ENCODE assay signal across 22 cellular contexts in the genomic region with DNA sequence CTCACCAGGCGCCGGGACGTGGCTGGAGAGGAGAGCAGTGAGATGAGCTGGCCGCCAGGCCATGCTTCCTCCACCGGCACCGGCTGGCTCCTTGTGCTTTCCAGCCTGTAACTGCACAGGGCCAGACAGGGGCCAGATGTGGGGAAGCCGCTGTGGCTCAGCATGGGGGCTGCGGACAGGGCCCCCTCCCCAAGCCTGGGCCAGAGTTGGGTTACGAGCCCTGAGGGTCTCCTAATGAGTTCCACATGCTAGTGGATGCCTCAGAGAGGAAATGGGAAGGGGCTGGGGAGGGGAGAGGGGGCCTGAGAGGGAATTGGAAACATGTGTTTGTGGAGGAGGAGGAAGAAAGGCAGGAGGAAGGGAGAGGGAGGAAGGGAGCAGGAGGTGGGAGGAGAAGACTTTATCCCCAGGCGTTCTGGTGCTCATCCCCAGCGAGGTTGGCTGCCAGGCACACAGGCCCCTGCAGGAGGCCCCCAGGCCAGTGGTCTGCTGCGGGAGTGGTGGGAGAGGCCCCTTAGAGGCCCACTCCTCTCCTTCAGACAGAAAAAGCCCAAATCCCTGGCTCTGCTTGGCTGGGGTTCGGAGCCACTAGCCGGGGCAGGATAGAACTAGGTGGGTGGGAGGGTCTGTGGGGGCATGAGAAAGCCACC. TPM values are rescaled to one million over a fixed set of nuclear protein-coding genes. Genes with fewer than 3 reads are reported as not detected.
DNase-seq lines count a peak whose midpoint lies in the region; ATAC-seq, FAIRE-seq and TF ChIP-seq lines count a peak whose summit lies in the region.
"Had no signal": no experiment of that assay in that cellular context is flagged by ENCODE, and none has a peak within 500 bp of the region (broad histone marks: within the 10 kb centered on the region; RNA-seq: fewer than 3 reads in every experiment).

No MANE protein-coding gene starts in this region.

- ATAC-seq in activated T-cell treated with anti-CD3 and anti-CD28 coated beads, Interleukin-2, amount 50 U/mL, for 4 hours = no peak
- ATAC-seq in HG02588 (IDR thresholded peaks at IDR 0.05; ENCODE audit: unreplicated experiment) = no peak
- ATAC-seq: gastroesophageal sphincter; HCT116; left lung; stimulated activated naive CD8-positive, alpha-beta T cell treated with anti-CD3 and anti-CD28 coated beads, Interleukin-15, amount 100 ng/mL, for 72 hours; upper lobe of right lung had no signal

- no peak for TF ChIP-seq EP300 in H1 (IDR thresholded peaks at IDR 0.05; ENCODE audit: borderline replicate concordance in 1 of 2, low read depth in 2 of 2, low read length in 2 of 2)

- H4K20me1 ChIP-seq in H1 (replicated peaks in 1 of 2; ENCODE audit: control insufficient read depth in 1 of 2, insufficient read depth in 2 of 2, low read length in 2 of 2) = no peaks in the 10 kb centered on the region

- H3K36me3 Mint-ChIP-seq in nephron (ENCODE audit: low read depth) = no peaks in the 10 kb centered on the region
- H3K36me3 Mint-ChIP-seq in activated T-cell treated with anti-CD3 and anti-CD28 coated beads, Interleukin-2, amount 50 U/mL, for 4 hours (ENCODE audit: insufficient read depth) = no peaks in the 10 kb centered on the region
- H3K36me3 Mint-ChIP-seq: CD4-positive, CD25-positive, alpha-beta regulatory T cell had no signal

- no peak for TF ChIP-seq POLR2A in H1 (IDR thresholded peaks at IDR 0.05; ENCODE audit: control extremely low read depth in 1 of 2, low read depth in 2 of 2, low read length in 2 of 2)

- H4K5ac ChIP-seq in H1 (ENCODE audit: insufficient read length, low read depth, low read length) = no peak overlapping the region

- no peak overlapping the region for H2AFZ ChIP-seq in H1 (ENCODE audit: low read length)

- H3K23me2 ChIP-seq in H1 (ENCODE audit: low read depth, low read length) = no peaks in the 10 kb centered on the region

- H3K27ac Mint-ChIP-seq in nephron = peak overlapping the region; percentile 94 to 99 (median 97)

- no peak overlapping the region for H2BK12ac ChIP-seq in H1 (ENCODE audit: low read depth, low read length)

- H2BK120ac ChIP-seq in H1 (replicated peaks; ENCODE audit: low read depth, low read length) = no peak overlapping the region

- H3K4me3 Mint-ChIP-seq in nephron = peak overlapping the region; percentile 28 to 42 (median 41)
- no peak overlapping the region for H3K4me3 Mint-ChIP-seq in activated T-cell treated with anti-CD3 and anti-CD28 coated beads, Interleukin-2, amount 50 U/mL, for 4 hours
- H3K4me3 Mint-ChIP-seq: CD4-positive, CD25-positive, alpha-beta regulatory T cell; stimulated activated naive CD8-positive, alpha-beta T cell treated with anti-CD3 and anti-CD28 coated beads, Interleukin-15, amount 100 ng/mL, for 72 hours had no signal

- peak overlapping the region; percentile 52 for H3K27ac ChIP-seq in AG04450 (ENCODE audit: low read depth, low read length)
- H3K27ac ChIP-seq in H1 (ENCODE audit: low read depth, low read length) = no peak overlapping the region
- H3K27ac ChIP-seq: gastroesophageal sphincter, left lung, right atrium auricular region, upper lobe of right lung, VCaP had no signal

- peak overlapping the region; percentile 36; the same call in 1 of the 2 replicates for H4K8ac ChIP-seq in H1 (ENCODE audit: extremely low read depth, insufficient read depth, low read length)

- peaks cover 3% of the 10 kb centered on the region for H3K27me3 Mint-ChIP-seq in nephron (ENCODE audit: low read depth)
- H3K27me3 Mint-ChIP-seq in activated T-cell treated with anti-CD3 and anti-CD28 coated beads, Interleukin-2, amount 50 U/mL, for 4 hours (ENCODE audit: low read depth) = no peaks in the 10 kb centered on the region
- H3K27me3 Mint-ChIP-seq: CD4-positive, CD25-positive, alpha-beta regulatory T cell; stimulated activated naive CD8-positive, alpha-beta T cell treated with anti-CD3 and anti-CD28 coated beads, Interleukin-15, amount 100 ng/mL, for 72 hours had no signal

- no peaks in the 10 kb centered on the region; a peak in 3 of 7 replicates for H3K4me1 ChIP-seq in H1 (replicated peaks in 1 of 4; ENCODE audit: control insufficient read depth in 3 of 4, insufficient read depth in 4 of 4, low read length in 3 of 4)

- CTCF ChIA-PET in AG04450 (lab: Charles Lee) = no interaction called here
- CTCF ChIA-PET in H1 (lab: Charles Lee; ENCODE audit: partially characterized antibody) = interaction anchor here (1.0 to 3.8 kb wide), 5 partner anchors 12 to 23 kb away, joined by 3 to 15 read pairs (median 11); a partner anchor contains a TSS

- peaks cover 65% of the 10 kb centered on the region for H3K4me1 Mint-ChIP-seq in nephron
- no peaks in the 10 kb centered on the region for H3K4me1 Mint-ChIP-seq in activated T-cell treated with anti-CD3 and anti-CD28 coated beads, Interleukin-2, amount 50 U/mL, for 4 hours (ENCODE audit: low read depth)
- H3K4me1 Mint-ChIP-seq: CD4-positive, CD25-positive, alpha-beta regulatory T cell had no signal

- H3K9me3 ChIP-seq in AG04450 (ENCODE audit: control insufficient read depth, insufficient read depth, low read length) (no peaks in the 10 kb centered on the region), H1 (ENCODE audit: insufficient read depth in 2 of 2, low read depth in 1 of 2, low read length in 1 of 2) (no peaks in the 10 kb centered on the region)
- H3K9me3 ChIP-seq: gastroesophageal sphincter, left lung, right atrium auricular region, upper lobe of right lung had no signal

- POLR2A ChIA-PET in AG04450 (lab: Yijun Ruan, JAX) (interaction anchor here (0.7 to 1.2 kb wide), 3 partner anchors 12 to 72 kb away, joined by 3 read pairs; a partner anchor contains a TSS), H1 (lab: Charles Lee; ENCODE audit: partially characterized antibody) (interaction anchor here (0.9 to 1.0 kb wide), 2 partner anchors 10 to 72 kb away, joined by 3 to 4 read pairs; a partner anchor contains a TSS)

- H4K91ac ChIP-seq in H1 (replicated peaks; ENCODE audit: insufficient read length, low read length) = no peak overlapping the region

- 0 out of 2 replicates have a peak, but pooled peaks have one; percentile 11 for TF ChIP-seq CTCF in AG04450 (IDR thresholded peaks at IDR 0.05; ENCODE audit: low read depth, low read length)
- no peak for TF ChIP-seq CTCF in H1 (IDR thresholded peaks at IDR 0.05; ENCODE audit: control extremely low read depth in 1 of 3, insufficient read depth in 1 of 3, low read depth in 1 of 3, low read length in 3 of 3)
- no peak for TF ChIP-seq CTCF in nephron (IDR thresholded peaks at IDR 0.05; ENCODE audit: unreplicated experiment in 3 of 3)

- H3K79me2 ChIP-seq in H1 (ENCODE audit: control insufficient read depth in 1 of 2, insufficient read depth in 2 of 2, low read length in 2 of 2) = no peaks in the 10 kb centered on the region

- no peak overlapping the region for H3K4me2 ChIP-seq in H1 (ENCODE audit: insufficient read depth in 1 of 2, low read depth in 2 of 2, low read length in 2 of 2)

- H2BK5ac ChIP-seq in H1 (ENCODE audit: low read depth, low read length) = no peak overlapping the region

- H3K27me3 ChIP-seq in AG04450 (ENCODE audit: control insufficient read depth, insufficient read depth, low read length) (no peaks in the 10 kb centered on the region), H1 (replicated peaks in 1 of 4; ENCODE audit: control insufficient read depth in 3 of 4, extremely low read depth in 1 of 4, insufficient read depth in 3 of 4, low read length in 3 of 4) (no peaks in the 10 kb centered on the region; a peak in 1 of 7 replicates)
- H3K27me3 ChIP-seq: gastroesophageal sphincter, left lung, right atrium auricular region, upper lobe of right lung had no signal

- no peak overlapping the region for H3K56ac ChIP-seq in H1 (replicated peaks; ENCODE audit: insufficient read length, low read depth, low read length)

- no peak overlapping the region for H3K23ac ChIP-seq in H1 (ENCODE audit: insufficient read length)

- DNase-seq in AG04450 (ENCODE audit: low read depth, low spot score) (no peak), NCI-H69 (lab: John Stamatoyannopoulos, UW) (peak; percentile 16), H1 (ENCODE audit: low read depth in 1 of 2, low spot score in 2 of 2) (no peak)
- DNase-seq in stimulated activated naive CD4-positive, alpha-beta T cell treated with Interleukin-2 at 50 U/mL for 16 hours (lab: John Stamatoyannopoulos, UW) = no peak
- DNase-seq in activated naive CD4-positive, alpha-beta T cell treated with anti-CD3 and anti-CD28 coated beads, Interleukin-2, amount 50 U/mL, for 16 hours = no peak
- no peak for DNase-seq in activated T-cell treated with anti-CD3 and anti-CD28 coated beads, Interleukin-2, amount 50 U/mL, for 4 hours
- DNase-seq: activated naive CD4-positive, alpha-beta T cell treated with Interleukin-2 at 50 U/mL for 16 hours; CD4-positive, CD25-positive, alpha-beta regulatory T cell; cortex of kidney; DMS53; left lung; occipital lobe; stimulated activated naive CD8-positive, alpha-beta T cell treated with anti-CD3 and anti-CD28 coated beads, Interleukin-15, amount 100 ng/mL, for 72 hours; T-helper 2 cell; upper lobe of right lung had no signal

- no peak overlapping the region for H2AK5ac ChIP-seq in H1 (ENCODE audit: low read depth, low read length)

- no peak for FAIRE-seq in H1 (lab: Jason Lieb, UNC)
- FAIRE-seq: A204.1 had no signal

- H2BK15ac ChIP-seq in H1 (ENCODE audit: low read length) = no peak overlapping the region

- H3K79me1 ChIP-seq in H1 (ENCODE audit: low read depth, low read length) = no peaks in the 10 kb centered on the region

- H3K4me3 ChIP-seq in AG04450 (ENCODE audit: low read depth, low read length) (no peak overlapping the region), H1 (ENCODE audit: extremely low read depth in 1 of 4, insufficient read depth in 2 of 4, low read depth in 3 of 4, low read length in 4 of 4) (no peak overlapping the region)
- H3K4me3 ChIP-seq: gastroesophageal sphincter, left lung, right atrium auricular region, upper lobe of right lung had no signal

- no peak overlapping the region for H2BK20ac ChIP-seq in H1 (ENCODE audit: low read length)

- H3K36me3 ChIP-seq in H1 (ENCODE audit: control insufficient read depth in 2 of 4, insufficient read depth in 4 of 4, low read length in 3 of 4) = no peaks in the 10 kb centered on the region
- H3K36me3 ChIP-seq: gastroesophageal sphincter, left lung, right atrium auricular region, upper lobe of right lung had no signal

- no peak overlapping the region for H3K4ac ChIP-seq in H1 (replicated peaks; ENCODE audit: insufficient read length, low read depth, low read length)

- WGBS in H1 (ENCODE audit: extremely low coverage in 1 of 2, insufficient coverage in 1 of 2, insufficient read length in 1 of 2, insufficient replicate concordance in 2 of 2, low coverage in 1 of 2, low lambda C conversion rate in 2 of 2, missing lambda C conversion rate in 1 of 2), 2 experiments = 87% methylated on average over 12 of the region's 14 CpGs; no CpG with 5 or more reads in 1 of the 2 experiments

- no peaks in the 10 kb centered on the region for H3K9me3 Mint-ChIP-seq in nephron
- no peaks in the 10 kb centered on the region for H3K9me3 Mint-ChIP-seq in activated T-cell treated with anti-CD3 and anti-CD28 coated beads, Interleukin-2, amount 50 U/mL, for 4 hours
- H3K9me3 Mint-ChIP-seq: CD4-positive, CD25-positive, alpha-beta regulatory T cell; stimulated activated naive CD8-positive, alpha-beta T cell treated with anti-CD3 and anti-CD28 coated beads, Interleukin-15, amount 100 ng/mL, for 72 hours had no signal

- no peak overlapping the region for H3K18ac ChIP-seq in H1 (ENCODE audit: extremely low read depth, low read length)

- TF ChIP-seq RAD21 in H1 (IDR thresholded peaks at IDR 0.05 in 1 of 2, conservative IDR thresholded peaks at IDR 0.05 in 1 of 2; ENCODE audit: low read depth in 2 of 2, low read length in 2 of 2) = no peak

- H3K9ac ChIP-seq in H1 (replicated peaks in 1 of 4; ENCODE audit: extremely low read depth in 1 of 4, low read depth in 3 of 4, low read length in 3 of 4) = no peak overlapping the region

- no peak overlapping the region for H3K14ac ChIP-seq in H1 (ENCODE audit: insufficient read length)

RNA-seq across cellular contexts. Expression of a gene that starts 11.8 kb away (rescaled TPM):
- 17.8 and 19.9 TPM in 2 replicates for polyA plus RNA-seq in AG04450 (2011; rRNA removed)
- 36.8 and 44.8 TPM in 2 replicates for polyA minus RNA-seq in AG04450 (2011; rRNA and poly(A)+ RNA removed)
- 19.4 and 20.5 TPM in 2 replicates for total RNA-seq in H1 (2021; fragmentation: NEBNext Ultra II Directional; extraction: Animal tissue kit (Norgen Biotek cat#: 25700))
- 24.9 and 32.1 TPM in 2 replicates for polyA plus RNA-seq in H1 (2011; rRNA removed)
- polyA plus RNA-seq in H1 (2011; cell fraction: cytosol; rRNA removed) = 17.8 TPM
- 17.4 TPM for polyA plus RNA-seq in H1 (2011; cell fraction: nucleus; rRNA removed)
- 9.6 to 11.4 TPM (median 11.0 TPM) in 4 replicates for polyA plus RNA-seq in H1 (2012, experiment 1 of 2)
- 11.4 TPM for polyA plus RNA-seq in H1 (2012, experiment 2 of 2)
- 10.2 TPM for polyA plus RNA-seq in H1 (2013, experiment 1 of 2)
- polyA plus RNA-seq in H1 (2013, experiment 2 of 2) = 11.0 TPM
- 19.6 and 30.2 TPM in 2 replicates for polyA minus RNA-seq in H1 (2011; rRNA and poly(A)+ RNA removed)
- 18.8 TPM for polyA minus RNA-seq in H1 (2011; cell fraction: cytosol; rRNA and poly(A)+ RNA removed)
- 18.1 TPM for polyA minus RNA-seq in H1 (2011; cell fraction: nucleus; rRNA and poly(A)+ RNA removed)
- 10 to 100 TPM; 33.4 to 43.6 (median 38.1) TPM for total RNA-seq in activated T-cell treated with anti-CD3 and anti-CD28 coated beads, Interleukin-2, amount 50 U/mL, for 4 hours
